1 cellular context compared by ENCODE assay signal in genomic region chr11:45885274-45885920, GRCh38.
TF ChIP-seq lines count a peak whose summit lies in the region.

Gene MAPK8IP1 (plus strand): TSS chr11:45885651. CDS start chr11:45885821, 170 bp downstream.

TF ChIP-seq in K562, 482 proteins besides CTCF, POLR2A, EP300 and RAD21 (continued from another document):
- TF ChIP-seq ZNF639 (CRISPR knock-in tag; conservative IDR thresholded peaks at IDR 0.05 in 1 of 2, IDR thresholded peaks at IDR 0.05 in 1 of 2) = 0 out of 4 replicates have a peak, but pooled peaks have one; percentile 34 to 36
- TF ChIP-seq AFF1 (IDR thresholded peaks at IDR 0.05; ENCODE audit: low read depth in 1 of 2, partially characterized antibody in 2 of 2) = peak in 1 of 2 experiments; percentile 67
- peak; percentile 40; the same call in 1 of the 2 replicates for TF ChIP-seq TFAP4 (CRISPR knock-in tag; IDR thresholded peaks at IDR 0.05; ENCODE audit: borderline replicate concordance)
- peak; percentile 54; the same call in 1 of the 2 replicates for TF ChIP-seq ZBTB7A (IDR thresholded peaks at IDR 0.05; ENCODE audit: borderline replicate concordance, control insufficient read depth, low read depth, low read length)
- TF ChIP-seq SIN3A (IDR thresholded peaks at IDR 0.05; ENCODE audit: borderline replicate concordance in 2 of 2, control insufficient read depth in 1 of 2, low read depth in 2 of 2, low read length in 2 of 2) = peak; percentile 26 to 42; a peak in 1 of 4 replicates
- no peak for TF ChIP-seq ELF4 (CRISPR knock-in tag; IDR thresholded peaks at IDR 0.05)
- TF ChIP-seq DMBX1 (CRISPR knock-in tag; IDR thresholded peaks at IDR 0.05; ENCODE audit: borderline replicate concordance) = 0 out of 2 replicates have a peak, but pooled peaks have one; percentile 42
- TF ChIP-seq ZNF766 (CRISPR knock-in tag; conservative IDR thresholded peaks at IDR 0.05) = peak; percentile 84
- peak in 1 of 2 experiments; percentile 29; a peak in 1 of 4 replicates for TF ChIP-seq HDAC1 (IDR thresholded peaks at IDR 0.05)
- TF ChIP-seq GMEB1 (CRISPR knock-in tag; IDR thresholded peaks at IDR 0.05) = no peak
- TF ChIP-seq RNF219 (CRISPR knock-in tag; IDR thresholded peaks at IDR 0.05) = no peak
- no peak for TF ChIP-seq HDAC3 (IDR thresholded peaks at IDR 0.05; ENCODE audit: borderline replicate concordance, partially characterized antibody)
- peak; percentile 32; the same call in 1 of the 2 replicates for TF ChIP-seq MAX (CRISPR knock-in tag; IDR thresholded peaks at IDR 0.05)
- TF ChIP-seq RB1 (IDR thresholded peaks at IDR 0.05; ENCODE audit: low read depth) = peak; percentile 49; the same call in 1 of the 2 replicates
- TF ChIP-seq RCOR1 (IDR thresholded peaks at IDR 0.05; ENCODE audit: borderline replicate concordance in 1 of 2, low read depth in 2 of 2, low read length in 2 of 2) = peak in 1 of 2 experiments; percentile 20; a peak in 1 of 4 replicates
- TF ChIP-seq ZNF740 (CRISPR knock-in tag; IDR thresholded peaks at IDR 0.05) = peak; percentile 69; the same call in 1 of the 2 replicates
- no peak; a peak in 1 of 4 replicates for TF ChIP-seq ZNF740 (tag; IDR thresholded peaks at IDR 0.05)
- 0 out of 2 replicates have a peak, but pooled peaks have one; percentile 76 for TF ChIP-seq ERF (CRISPR knock-in tag; IDR thresholded peaks at IDR 0.05)
- no peak for TF ChIP-seq NR4A1 (CRISPR knock-in tag; IDR thresholded peaks at IDR 0.05)
- no peak for TF ChIP-seq NR4A1 (tag; IDR thresholded peaks at IDR 0.05)
- peak; percentile 91 for TF ChIP-seq MIER1 (IDR thresholded peaks at IDR 0.05; ENCODE audit: low read depth)
- TF ChIP-seq TRIM25 (IDR thresholded peaks at IDR 0.05; ENCODE audit: borderline replicate concordance) = peak; percentile 54; the same call in 1 of the 2 replicates
- peak; percentile 33 for TF ChIP-seq ZFP36 (IDR thresholded peaks at IDR 0.05; ENCODE audit: low read depth, low read length, partially characterized antibody)
- TF ChIP-seq U2AF1 (optimal IDR thresholded peaks at IDR 0.05; ENCODE audit: low read depth, low read length) = no peak
- 0 out of 4 replicates have a peak, but pooled peaks of 1 of the 2 experiments have one; percentile 17 for TF ChIP-seq NONO (IDR thresholded peaks at IDR 0.05; ENCODE audit: low read depth in 2 of 2, low read length in 1 of 2)
- TF ChIP-seq VEZF1 (CRISPR knock-in tag; IDR thresholded peaks at IDR 0.05) = peak; percentile 97
- 0 out of 2 replicates have a peak, but pooled peaks have one; percentile 21 for TF ChIP-seq THAP12 (CRISPR knock-in tag; IDR thresholded peaks at IDR 0.05)
- no peak for TF ChIP-seq GATAD2B (IDR thresholded peaks at IDR 0.05; ENCODE audit: borderline replicate concordance)
- 0 out of 2 replicates have a peak, but pooled peaks have one; percentile 41 for TF ChIP-seq HNRNPL (IDR thresholded peaks at IDR 0.05; ENCODE audit: low read depth, low read length)
- peak; percentile 95 for TF ChIP-seq REST (CRISPR knock-in tag; IDR thresholded peaks at IDR 0.05; ENCODE audit: low read depth)
- TF ChIP-seq EHMT2 (IDR thresholded peaks at IDR 0.05) = peak; percentile 96
- TF ChIP-seq BDP1 (IDR thresholded peaks at IDR 0.05; ENCODE audit: insufficient read depth, insufficient read length) = no peak
